In genomic region chr20:20018366-20018765, GRCh38 we compare ENCODE assay signal across 10 cellular contexts. TPM values are rescaled to one million over a fixed set of nuclear protein-coding genes. Genes with fewer than 3 reads are reported as not detected.
DNase-seq lines count a peak whose midpoint lies in the region; ATAC-seq and TF ChIP-seq lines count a peak whose summit lies in the region.
"Had no signal": no experiment of that assay in that cellular context is flagged by ENCODE, and none has a peak within 500 bp of the region (broad histone marks: within the 10 kb centered on the region; RNA-seq: fewer than 3 reads in every experiment).

No MANE protein-coding gene starts in this region.

- peaks cover 40% of the 10 kb centered on the region for H3K36me3 Mint-ChIP-seq in stimulated activated effector memory CD8-positive, alpha-beta T cell treated with anti-CD3 and anti-CD28 coated beads, Interleukin-12 subunit alpha, Interleukin-12 subunit beta, amount 100 ng/mL, for 72 hours

- peak overlapping the region; percentile 77 for H3K27ac ChIP-seq in HL-60 (replicated peaks)
- H3K27ac ChIP-seq in WERI-Rb-1: no peak overlapping the region
- H3K27ac ChIP-seq in foreskin keratinocyte: peak overlapping the region; percentile 40

- DNase-seq in HL-60 (ENCODE audit: low read depth in 1 of 2, low spot score in 1 of 2) (peak; percentile 49 to 52), WERI-Rb-1 (no peak), foreskin keratinocyte (no peak), NCI-H1048 (lab: John Stamatoyannopoulos, UW) (no peak), NCI-H1436 (lab: John Stamatoyannopoulos, UW) (no peak), C1 segment of cervical spinal cord (lab: John Stamatoyannopoulos, UW) (no peak)
- DNase-seq in stimulated activated effector memory CD8-positive, alpha-beta T cell treated with anti-CD3 and anti-CD28 coated beads, Interleukin-12 subunit alpha, Interleukin-12 subunit beta, amount 100 ng/mL, for 72 hours (ENCODE audit: low spot score in 2 of 2): no peak
- DNase-seq: H7; stimulated activated naive CD4-positive, alpha-beta T cell treated with Interleukin-2 at 50 U/mL for 16 hours had no signal

- peak overlapping the region; percentile 95 for H3K4me3 ChIP-seq in HL-60 (replicated peaks; ENCODE audit: insufficient read depth, low read length)
- peak overlapping the region; percentile 96; the same call in 1 of the 2 replicates for H3K4me3 ChIP-seq in WERI-Rb-1 (ENCODE audit: low read depth, low read length)

- peak overlapping the region; percentile 95 for H3K27ac Mint-ChIP-seq in stimulated activated effector memory CD8-positive, alpha-beta T cell treated with anti-CD3 and anti-CD28 coated beads, Interleukin-12 subunit alpha, Interleukin-12 subunit beta, amount 100 ng/mL, for 72 hours

- peak overlapping the region; percentile 90 for H3K4me3 Mint-ChIP-seq in stimulated activated effector memory CD8-positive, alpha-beta T cell treated with anti-CD3 and anti-CD28 coated beads, Interleukin-12 subunit alpha, Interleukin-12 subunit beta, amount 100 ng/mL, for 72 hours

- no peak for ATAC-seq in foreskin keratinocyte
- ATAC-seq in stimulated activated effector memory CD8-positive, alpha-beta T cell treated with anti-CD3 and anti-CD28 coated beads, Interleukin-12 subunit alpha, Interleukin-12 subunit beta, amount 100 ng/mL, for 72 hours: no peak

- H3K36me3 ChIP-seq in WERI-Rb-1: peaks cover 18% of the 10 kb centered on the region

- H3K4me1 ChIP-seq in foreskin keratinocyte: peaks cover 7% of the 10 kb centered on the region

- peaks cover 52% of the 10 kb centered on the region for H3K4me1 Mint-ChIP-seq in stimulated activated effector memory CD8-positive, alpha-beta T cell treated with anti-CD3 and anti-CD28 coated beads, Interleukin-12 subunit alpha, Interleukin-12 subunit beta, amount 100 ng/mL, for 72 hours

- TF ChIP-seq CTCF in HL-60 (IDR thresholded peaks at IDR 0.05; ENCODE audit: insufficient read depth, low read length): no peak
- TF ChIP-seq CTCF in WERI-Rb-1 (IDR thresholded peaks at IDR 0.05; ENCODE audit: low read depth, low read length): no peak
- no peak for TF ChIP-seq CTCF in foreskin keratinocyte (conservative IDR thresholded peaks at IDR 0.05)

- no peaks in the 10 kb centered on the region for H3K9me3 ChIP-seq in WERI-Rb-1 (ENCODE audit: severe bottlenecking)
- H3K9me3 ChIP-seq: gastroesophageal sphincter had no signal

- no peaks in the 10 kb centered on the region for H3K27me3 ChIP-seq in HL-60 (ENCODE audit: insufficient read depth, poor library complexity, severe bottlenecking)
- H3K27me3 ChIP-seq in WERI-Rb-1 (ENCODE audit: insufficient read depth, low read depth, severe bottlenecking): no peaks in the 10 kb centered on the region
- H3K27me3 ChIP-seq in foreskin keratinocyte: no peaks in the 10 kb centered on the region
- H3K27me3 ChIP-seq: gastroesophageal sphincter had no signal

- no peaks in the 10 kb centered on the region for H3K9me3 Mint-ChIP-seq in stimulated activated effector memory CD8-positive, alpha-beta T cell treated with anti-CD3 and anti-CD28 coated beads, Interleukin-12 subunit alpha, Interleukin-12 subunit beta, amount 100 ng/mL, for 72 hours

RNA-seq across cellular contexts. Expression of gene NAA20, which starts 1.2 kb away (rescaled TPM):
- 110 and 118 TPM in 2 replicates for total RNA-seq in foreskin keratinocyte
- polyA plus RNA-seq in foreskin keratinocyte: 134 and 141 TPM in 2 replicates

RNA-seq across cellular contexts. Expression of gene CRNKL1, which starts 33.9 kb away (rescaled TPM):
- 19.6 and 22.9 TPM in 2 replicates for total RNA-seq in foreskin keratinocyte
- 18.6 and 20.9 TPM in 2 replicates for polyA plus RNA-seq in foreskin keratinocyte

RNA-seq across cellular contexts. Expression of gene CFAP61, which starts 34.0 kb away (rescaled TPM):
- not detected in 2 replicates for total RNA-seq in foreskin keratinocyte
- polyA plus RNA-seq in foreskin keratinocyte: 0.03 TPM in 1 of 2 replicates, not detected in the other

Comparison
In these comparisons a context has a peak if more than half of its experiments do, and no peak if none do; other contexts are left out.
1. DNase-seq: peak in HL-60 (2 of 2); none in WERI-Rb-1 (single experiment), foreskin keratinocyte (0 of 2), stimulated activated effector memory CD8-positive, alpha-beta T cell treated with anti-CD3 and anti-CD28 coated beads, Interleukin-12 subunit alpha, Interleukin-12 subunit beta, amount 100 ng/mL, for 72 hours (0 of 2), NCI-H1048 (single experiment), NCI-H1436 (single experiment) and C1 segment of cervical spinal cord (0 of 14).